ENCODE assay signal across 18 cellular contexts in genomic region chr1:110292031-110292300, GRCh38. TPM values are rescaled to one million over a fixed set of nuclear protein-coding genes. Genes with fewer than 3 reads are reported as not detected.
DNase-seq lines count a peak whose midpoint lies in the region; ATAC-seq, FAIRE-seq and TF ChIP-seq lines count a peak whose summit lies in the region.
"Had no signal": no experiment of that assay in that cellular context is flagged by ENCODE, and none has a peak within 500 bp of the region (broad histone marks: within the 10 kb centered on the region; RNA-seq: fewer than 3 reads in every experiment).

No MANE protein-coding gene starts in this region.

- no peaks in the 10 kb centered on the region for H3K27me3 Mint-ChIP-seq in activated T-helper 17 cell treated with anti-CD3 and anti-CD28 coated beads, Interleukin-2, amount 50 U/mL, for 72 hours

- TF ChIP-seq RAD21 in A549 (conservative IDR thresholded peaks at IDR 0.05 in 1 of 2, IDR thresholded peaks at IDR 0.05 in 1 of 2) = no peak
- no peak for TF ChIP-seq RAD21 in neural cell (conservative IDR thresholded peaks at IDR 0.05)

- H3K4me1 ChIP-seq in A549 = peaks cover 25% of the 10 kb centered on the region
- no peaks in the 10 kb centered on the region for H3K4me1 ChIP-seq in esophagus squamous epithelium

- CTCF ChIA-PET in A549 (lab: Yijun Ruan, JAX) = interaction anchor here (0.6 to 3.4 kb wide), 7 partner anchors 17 to 91 kb away, joined by 3 to 19 read pairs (median 4); no protein-coding TSS in a partner anchor

- no peaks in the 10 kb centered on the region for H3K9me3 Mint-ChIP-seq in activated T-helper 17 cell treated with anti-CD3 and anti-CD28 coated beads, Interleukin-2, amount 50 U/mL, for 72 hours

- TF ChIP-seq CTCF in A549 (IDR thresholded peaks at IDR 0.05) (no peak), HL-60 (IDR thresholded peaks at IDR 0.05; ENCODE audit: insufficient read depth, low read length) (no peak), neural cell (IDR thresholded peaks at IDR 0.05; ENCODE audit: poor library complexity, severe bottlenecking) (no peak), esophagus squamous epithelium (IDR thresholded peaks at IDR 0.05) (no peak)

- TF ChIP-seq EP300 in A549 (IDR thresholded peaks at IDR 0.05) = no peak
- no peak for TF ChIP-seq EP300 in neural cell (conservative IDR thresholded peaks at IDR 0.05; ENCODE audit: poor library complexity, severe bottlenecking)

- DNase-seq in A549 (ENCODE audit: low read depth in 1 of 2, low spot score in 1 of 2) = no peak
- no peak for DNase-seq in HL-60 (ENCODE audit: low read depth in 1 of 2, low spot score in 1 of 2)
- DNase-seq in RPMI8226 = no peak
- DNase-seq in NCI-H2029 (lab: John Stamatoyannopoulos, UW) = no peak
- no peak for DNase-seq in Right ventricle myocardium inferior (ENCODE audit: missing footprints)
- no peak for DNase-seq in esophagus squamous epithelium (lab: John Stamatoyannopoulos, UW)
- DNase-seq: COR-L47; DMS153; NCI-H1092 treated with DMSO at 0.1 percent for 48 hours; NCI-H748 treated with DMSO at 0.1 percent for 48 hours; NK-92 treated with Interleukin-12 subunit alpha and Interleukin-12 subunit beta, amount 100 ng/mL, for 24 hours; SIG-M5 had no signal

- peak overlapping the region; percentile 23 for H3K9ac ChIP-seq in neural cell (ENCODE audit: low read length)

- no peaks in the 10 kb centered on the region for H3K9me2 ChIP-seq in neural cell (ENCODE audit: insufficient read depth, low read length)

- H3K36me3 ChIP-seq in neural cell (ENCODE audit: insufficient read depth, low read length) (no peaks in the 10 kb centered on the region), esophagus squamous epithelium (no peaks in the 10 kb centered on the region)

- TF ChIP-seq POLR2A in A549 (IDR thresholded peaks at IDR 0.05; ENCODE audit: low read length) = no peak
- TF ChIP-seq POLR2A in esophagus squamous epithelium (IDR thresholded peaks at IDR 0.05) = no peak

- H3K27ac ChIP-seq in A549 (peak overlapping the region; percentile 1 to 37; a peak in 3 of 6 replicates), HL-60 (replicated peaks) (peak overlapping the region; percentile 21), neural cell (ENCODE audit: low read length) (peak overlapping the region; percentile 73), esophagus squamous epithelium (no peak overlapping the region)

- H3K4me1 Mint-ChIP-seq in activated T-helper 17 cell treated with anti-CD3 and anti-CD28 coated beads, Interleukin-2, amount 50 U/mL, for 72 hours = no peaks in the 10 kb centered on the region

- no peak overlapping the region for H2AFZ ChIP-seq in neural cell (ENCODE audit: low read depth, low read length)

- no peaks in the 10 kb centered on the region for H3K79me2 ChIP-seq in neural cell (replicated peaks; ENCODE audit: insufficient read depth, low read length)

- H3K4me3 Mint-ChIP-seq in activated T-helper 17 cell treated with anti-CD3 and anti-CD28 coated beads, Interleukin-2, amount 50 U/mL, for 72 hours = no peak overlapping the region

- H3K27ac Mint-ChIP-seq in activated T-helper 17 cell treated with anti-CD3 and anti-CD28 coated beads, Interleukin-2, amount 50 U/mL, for 72 hours = peak overlapping the region; percentile 47

- no peaks in the 10 kb centered on the region for H4K20me1 ChIP-seq in neural cell (ENCODE audit: insufficient read depth)

- no peaks in the 10 kb centered on the region for H3F3A ChIP-seq in neural cell (ENCODE audit: insufficient read depth, low read length, poor library complexity, severe bottlenecking)

- H3K9me3 ChIP-seq in A549 (no peaks in the 10 kb centered on the region), neural cell (ENCODE audit: low read length) (no peaks in the 10 kb centered on the region), esophagus squamous epithelium (no peaks in the 10 kb centered on the region)

- peak overlapping the region; percentile 63 for H3K4me2 ChIP-seq in A549
- peak overlapping the region; percentile 18 for H3K4me2 ChIP-seq in neural cell (ENCODE audit: low read length)

- POLR2A ChIA-PET in A549 (lab: Yijun Ruan, JAX) = no interaction called here

- H3K4me3 ChIP-seq in A549 = no peak overlapping the region
- no peak overlapping the region for H3K4me3 ChIP-seq in HL-60 (replicated peaks; ENCODE audit: insufficient read depth, low read length)
- H3K4me3 ChIP-seq in neural cell (ENCODE audit: low read length) = peak overlapping the region; percentile 45
- no peak overlapping the region for H3K4me3 ChIP-seq in esophagus squamous epithelium
- H3K4me3 ChIP-seq: GM12878, K562 had no signal

- intact Hi-C loops in Right ventricle myocardium inferior (cut with DNase I) = no loop called here
- intact Hi-C loops in esophagus squamous epithelium (cut with DNase I) = no loop called here

- FAIRE-seq in A549 (lab: Jason Lieb, UNC) = no peak
- FAIRE-seq: GM12878, GM19239, H1 had no signal

- no peaks in the 10 kb centered on the region for H3K36me3 Mint-ChIP-seq in activated T-helper 17 cell treated with anti-CD3 and anti-CD28 coated beads, Interleukin-2, amount 50 U/mL, for 72 hours (ENCODE audit: low read depth)

- ATAC-seq in A549 = peak; percentile 48 to 69; a peak in 3 of 6 replicates
- no peak for ATAC-seq in activated T-helper 17 cell treated with anti-CD3 and anti-CD28 coated beads, Interleukin-2, amount 50 U/mL, for 72 hours (replicated peaks)
- ATAC-seq in Right ventricle myocardium inferior = no peak
- ATAC-seq: GM12878 had no signal

- 34% methylated on average over 2 of the region's 2 CpGs for WGBS in A549 (ENCODE audit: missing lambda C conversion rate)
- WGBS in esophagus squamous epithelium, 2 donors = 46 to 78% methylated on average over 2 of the region's 2 CpGs

- H3K27me3 ChIP-seq in HL-60 (ENCODE audit: insufficient read depth, poor library complexity, severe bottlenecking) (no peaks in the 10 kb centered on the region), neural cell (ENCODE audit: insufficient read depth, low read depth, low read length) (no peaks in the 10 kb centered on the region), esophagus squamous epithelium (no peaks in the 10 kb centered on the region)

TF ChIP-seq in A549, 52 proteins besides CTCF, POLR2A, EP300 and RAD21:
- TF ChIP-seq NFE2L2 (conservative IDR thresholded peaks at IDR 0.05; ENCODE audit: low read length) = no peak
- no peak for TF ChIP-seq RARB (CRISPR knock-in tag; IDR thresholded peaks at IDR 0.05)
- no peak for TF ChIP-seq MAFK (IDR thresholded peaks at IDR 0.05; ENCODE audit: partially characterized antibody)
- TF ChIP-seq FOXS1 (CRISPR knock-in tag; IDR thresholded peaks at IDR 0.05) = no peak
- TF ChIP-seq HOXA7 (CRISPR knock-in tag; IDR thresholded peaks at IDR 0.05) = no peak
- no peak for TF ChIP-seq RNF2 (IDR thresholded peaks at IDR 0.05; ENCODE audit: borderline replicate concordance, low read depth)
- no peak for TF ChIP-seq HES2 (IDR thresholded peaks at IDR 0.05)
- no peak for TF ChIP-seq JUN (IDR thresholded peaks at IDR 0.05)
- no peak for TF ChIP-seq PHF8 (IDR thresholded peaks at IDR 0.05; ENCODE audit: borderline replicate concordance, low read depth)
- TF ChIP-seq RCOR1 (IDR thresholded peaks at IDR 0.05; ENCODE audit: low read depth, low read length) = no peak
- no peak for TF ChIP-seq HOXB13 (CRISPR knock-in tag; IDR thresholded peaks at IDR 0.05; ENCODE audit: low read depth)
- no peak for TF ChIP-seq TP53 (CRISPR knock-in tag; IDR thresholded peaks at IDR 0.05)
- no peak for TF ChIP-seq FOSL2 (IDR thresholded peaks at IDR 0.05)
- no peak for TF ChIP-seq FOSL2 (CRISPR knock-in tag; IDR thresholded peaks at IDR 0.05)
- no peak for TF ChIP-seq HEYL (CRISPR knock-in tag; IDR thresholded peaks at IDR 0.05)
TF ChIP-seq in A549: peak in this region for 0.

TF ChIP-seq in neural cell, 6 proteins besides CTCF, POLR2A, EP300 and RAD21:
- no peak for TF ChIP-seq MXI1 (conservative IDR thresholded peaks at IDR 0.05; ENCODE audit: poor library complexity, severe bottlenecking)
- TF ChIP-seq SMC3 (conservative IDR thresholded peaks at IDR 0.05; ENCODE audit: poor library complexity) = no peak
- no peak for TF ChIP-seq EZH2 (IDR thresholded peaks at IDR 0.05; ENCODE audit: borderline replicate concordance, insufficient read depth, low read length, poor library complexity, severe bottlenecking)
- no peak for TF ChIP-seq REST (IDR thresholded peaks at IDR 0.05; ENCODE audit: borderline replicate concordance)
- no peak for TF ChIP-seq TAF1 (IDR thresholded peaks at IDR 0.05; ENCODE audit: low read depth)
- no peak for TF ChIP-seq POLR2AphosphoS5 (IDR thresholded peaks at IDR 0.05)

RNA-seq across cellular contexts. Expression of gene RBM15, which starts 47.2 kb away (rescaled TPM):
- polyA plus RNA-seq in A549 (2011; rRNA removed) (14.0 and 15.0 TPM in 2 replicates), A549 (2017; fragmentation: RNase III; extraction: RNeasy Plus Mini Kit Qiagen cat#74134 plus additional on column Dnase treatment) (8.0 to 8.7 TPM (median 8.2 TPM) in 3 replicates), neural cell (8.1 and 9.0 TPM in 2 replicates)
- polyA plus RNA-seq in A549 (2012; cell fraction: cytosol; rRNA removed) = 6.8 and 8.0 TPM in 2 replicates
- polyA plus RNA-seq in A549 (2012; cell fraction: nucleus; rRNA removed) = 8.3 and 9.2 TPM in 2 replicates
- polyA minus RNA-seq in A549 (2011; rRNA and poly(A)+ RNA removed) = 67.6 and 83.1 TPM in 2 replicates
- 10 to 100 TPM; 61.8 to 86.2 TPM for total RNA-seq in activated T-helper 17 cell treated with anti-CD3 and anti-CD28 coated beads, Interleukin-2, amount 50 U/mL, for 72 hours
- 74.3 and 78.1 TPM in 2 replicates for polyA minus RNA-seq in neural cell
- total RNA-seq in Right ventricle myocardium inferior (14.7 TPM), esophagus squamous epithelium (10 to 100 TPM; 10.5 to 39.5 (median 23.0) TPM)

Comparison
In these comparisons a context has a peak if more than half of its experiments do, and no peak if none do; other contexts are left out.
1. ATAC-seq: peak in A549 (2 of 2); none in activated T-helper 17 cell treated with anti-CD3 and anti-CD28 coated beads, Interleukin-2, amount 50 U/mL, for 72 hours (single experiment) and Right ventricle myocardium inferior (single experiment).
2. H3K27ac ChIP-seq: peak in A549 (2 of 2), HL-60 (single experiment) and neural cell (single experiment); none in esophagus squamous epithelium (0 of 4).